Comparison of ENCODE assay signal across 14 cellular contexts in genomic region chr21:39644069-39644468, GRCh38. TPM values are rescaled to one million over a fixed set of nuclear protein-coding genes. Genes with fewer than 3 reads are reported as not detected.
"Had no signal": no experiment of that assay in that cellular context is flagged by ENCODE, and none has a peak within 500 bp of the region (broad histone marks: within the 10 kb centered on the region; RNA-seq: fewer than 3 reads in every experiment).

No MANE protein-coding gene starts in this region.

- H3K27ac Mint-ChIP-seq: activated CD4-positive, alpha-beta memory T cell treated with anti-CD3 and anti-CD28 coated beads for 36 hours; activated naive CD8-positive, alpha-beta T cell; naive B cell had no signal

- DNase-seq: activated CD4-positive, alpha-beta memory T cell treated with anti-CD3 and anti-CD28 coated beads for 36 hours; activated gamma-delta T cell; activated T-cell treated with anti-CD3 and anti-CD28 coated beads, Interleukin-2, amount 50 U/mL, for 48 hours; anterior cingulate cortex; effector CD8-positive, alpha-beta T cell; hippocampal formation; naive B cell; occipital lobe; stimulated activated CD4-positive, alpha-beta T cell treated with anti-CD3 and anti-CD28 coated beads, Interleukin-15, amount 100 ng/mL, for 24 hours; stimulated activated CD4-positive, alpha-beta T cell treated with anti-CD3 and anti-CD28 coated beads, Interleukin-4, amount 100 ng/mL, for 4 hours; stimulated activated naive CD8-positive, alpha-beta T cell treated with anti-CD3 and anti-CD28 coated beads, Interleukin-15, amount 100 ng/mL, for 72 hours; uterus had no signal

- ATAC-seq: stimulated activated naive CD8-positive, alpha-beta T cell treated with anti-CD3 and anti-CD28 coated beads, Interleukin-15, amount 100 ng/mL, for 72 hours had no signal

- H3K4me3 ChIP-seq: breast epithelium, uterus had no signal

- H3K4me1 Mint-ChIP-seq: naive B cell; stimulated activated naive CD8-positive, alpha-beta T cell treated with anti-CD3 and anti-CD28 coated beads, Interleukin-15, amount 100 ng/mL, for 72 hours had no signal

- H3K4me3 Mint-ChIP-seq: activated CD4-positive, alpha-beta memory T cell treated with anti-CD3 and anti-CD28 coated beads for 36 hours; activated naive CD8-positive, alpha-beta T cell; naive B cell; stimulated activated naive CD8-positive, alpha-beta T cell treated with anti-CD3 and anti-CD28 coated beads, Interleukin-15, amount 100 ng/mL, for 72 hours had no signal

- H3K27me3 ChIP-seq: breast epithelium, uterus had no signal

- H3K27ac ChIP-seq: uterus had no signal

- H3K36me3 ChIP-seq: breast epithelium, uterus had no signal

- H3K36me3 Mint-ChIP-seq: activated CD4-positive, alpha-beta memory T cell treated with anti-CD3 and anti-CD28 coated beads for 36 hours; activated naive CD8-positive, alpha-beta T cell; naive B cell had no signal

- H3K4me1 ChIP-seq: breast epithelium, uterus had no signal

- H3K9me3 Mint-ChIP-seq: activated CD4-positive, alpha-beta memory T cell treated with anti-CD3 and anti-CD28 coated beads for 36 hours had no signal

- H3K9me3 ChIP-seq: breast epithelium, uterus had no signal

RNA-seq across cellular contexts. Expression of gene B3GALT5, which starts 31.3 kb away (rescaled TPM):
- total RNA-seq: activated CD4-positive, alpha-beta memory T cell treated with anti-CD3 and anti-CD28 coated beads for 36 hours had no signal
